8 cellular contexts compared by ENCODE assay signal in the genomic region with DNA sequence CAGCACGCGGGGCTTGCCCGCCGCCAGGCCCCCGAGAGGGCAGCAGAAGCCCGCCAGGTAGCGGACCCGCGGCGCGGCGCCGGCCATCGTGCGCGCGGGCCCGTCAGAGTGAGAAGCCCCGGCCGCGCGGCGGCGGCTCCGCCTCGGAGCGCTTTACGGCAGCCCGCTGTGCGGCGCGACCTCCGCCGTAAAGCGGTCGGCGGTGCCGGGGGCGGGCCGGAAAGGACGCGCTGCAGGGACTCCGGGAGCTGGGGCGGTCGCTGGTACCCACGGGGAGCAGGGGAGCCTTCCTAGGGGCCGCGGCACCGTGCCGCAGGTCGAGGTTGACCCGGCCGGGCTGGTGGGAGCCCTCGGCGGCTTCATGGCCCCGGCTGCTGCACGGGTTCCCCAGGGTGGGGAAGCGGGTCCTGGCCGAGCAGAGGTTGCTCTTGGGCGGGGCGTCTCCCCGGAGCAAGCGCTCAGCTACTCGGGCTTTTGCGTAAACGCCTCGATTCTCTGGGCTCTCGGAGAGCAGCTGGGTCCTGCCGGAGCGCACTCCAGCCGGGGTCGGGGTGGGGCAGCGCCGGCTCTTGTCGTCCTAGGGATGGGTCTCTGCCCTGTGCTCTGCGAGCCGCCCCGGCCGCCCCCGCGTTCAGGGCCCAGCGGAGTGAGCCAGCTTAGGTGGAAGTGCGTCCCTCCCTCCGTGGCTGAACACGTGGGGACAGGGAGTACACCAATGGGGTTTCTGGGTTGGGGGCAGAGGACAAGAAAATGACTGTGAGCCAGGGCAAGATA. TPM values are rescaled to one million over a fixed set of nuclear protein-coding genes. Genes with fewer than 3 reads are reported as not detected.
DNase-seq lines count a peak whose midpoint lies in the region; ATAC-seq, FAIRE-seq and TF ChIP-seq lines count a peak whose summit lies in the region.

A gene with protein sequence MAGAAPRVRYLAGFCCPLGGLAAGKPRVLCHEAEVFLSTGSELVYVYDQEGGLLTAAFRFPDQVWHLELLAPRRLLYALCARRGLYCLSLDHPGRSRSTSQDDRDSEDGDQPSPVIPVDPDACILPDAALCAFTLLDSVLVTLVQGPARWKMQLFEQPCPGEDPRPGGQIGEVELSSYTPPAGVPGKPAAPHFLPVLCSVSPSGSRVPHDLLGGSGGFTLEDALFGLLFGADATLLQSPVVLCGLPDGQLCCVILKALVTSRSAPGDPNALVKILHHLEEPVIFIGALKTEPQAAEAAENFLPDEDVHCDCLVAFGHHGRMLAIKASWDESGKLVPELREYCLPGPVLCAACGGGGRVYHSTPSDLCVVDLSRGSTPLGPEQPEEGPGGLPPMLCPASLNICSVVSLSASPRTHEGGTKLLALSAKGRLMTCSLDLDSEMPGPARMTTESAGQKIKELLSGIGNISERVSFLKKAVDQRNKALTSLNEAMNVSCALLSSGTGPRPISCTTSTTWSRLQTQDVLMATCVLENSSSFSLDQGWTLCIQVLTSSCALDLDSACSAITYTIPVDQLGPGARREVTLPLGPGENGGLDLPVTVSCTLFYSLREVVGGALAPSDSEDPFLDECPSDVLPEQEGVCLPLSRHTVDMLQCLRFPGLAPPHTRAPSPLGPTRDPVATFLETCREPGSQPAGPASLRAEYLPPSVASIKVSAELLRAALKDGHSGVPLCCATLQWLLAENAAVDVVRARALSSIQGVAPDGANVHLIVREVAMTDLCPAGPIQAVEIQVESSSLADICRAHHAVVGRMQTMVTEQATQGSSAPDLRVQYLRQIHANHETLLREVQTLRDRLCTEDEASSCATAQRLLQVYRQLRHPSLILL (minus strand): TSS at position 110 of the 774 bp plus-strand sequence. CDS start 23 bp downstream, at position 87.

- POLR2A ChIA-PET in AG04449 (lab: Yijun Ruan, JAX), result interaction anchor here (0.6 to 3.9 kb wide), 14 partner anchors 9 to 132 kb away, joined by 3 to 33 read pairs (median 3); a partner anchor contains a TSS
- POLR2A ChIA-PET in H1 (lab: Charles Lee; ENCODE audit: partially characterized antibody), result interaction anchor here (0.6 to 5.0 kb wide), 26 partner anchors 8 to 322 kb away, joined by 3 to 50 read pairs (median 4); a partner anchor contains a TSS

- no peak within 1 kb of the TSS for H2BK12ac ChIP-seq in H1 (ENCODE audit: low read depth, low read length)

- peaks cover 0 to 11% (median 8%) of the 10 kb centered on the region in 4 experiments; a peak in 6 of 8 replicates for H3K36me3 ChIP-seq in H1 (ENCODE audit: control insufficient read depth in 2 of 4, insufficient read depth in 4 of 4, low read length in 3 of 4)
- H3K36me3 ChIP-seq in mesendoderm (ENCODE audit: control insufficient read depth, insufficient read depth, low read length), result no peaks in the 10 kb centered on the region

- H3K4me1 ChIP-seq in H1 (replicated peaks in 1 of 4; ENCODE audit: control insufficient read depth in 3 of 4, insufficient read depth in 4 of 4, low read length in 3 of 4) (peaks cover 3 to 17% (median 8%) of the 10 kb centered on the region in 4 experiments), mesendoderm (ENCODE audit: control insufficient read depth, low read depth, low read length) (peaks cover 3% of the 10 kb centered on the region)

- WGBS in H1 (ENCODE audit: extremely low coverage in 1 of 2, insufficient coverage in 1 of 2, insufficient read length in 1 of 2, insufficient replicate concordance in 2 of 2, low coverage in 1 of 2, low lambda C conversion rate in 2 of 2, missing lambda C conversion rate in 1 of 2), 2 experiments, result 2% methylated on average over 58 of the region's 85 CpGs; no CpG with 5 or more reads in 1 of the 2 experiments
- WGBS in mesendoderm (ENCODE audit: extremely low coverage, insufficient coverage, low lambda C conversion rate), result no CpG with 5 or more reads among the region's 85 CpGs

- H3K27me3 ChIP-seq in H1 (replicated peaks in 1 of 4; ENCODE audit: control insufficient read depth in 3 of 4, extremely low read depth in 1 of 4, insufficient read depth in 3 of 4, low read length in 3 of 4) (no peaks in the 10 kb centered on the region), mesendoderm (ENCODE audit: insufficient read depth, low read length, poor library complexity) (no peaks in the 10 kb centered on the region)

- peak within 1 kb of the TSS; percentile 90 for H3K18ac ChIP-seq in H1 (ENCODE audit: extremely low read depth, low read length)
- peak within 1 kb of the TSS; percentile 31 for H3K18ac ChIP-seq in mesendoderm (ENCODE audit: low read length)

- H3K79me1 ChIP-seq in H1 (ENCODE audit: low read depth, low read length) (peaks cover 4% of the 10 kb centered on the region; the same call in 1 of the 2 replicates), mesendoderm (ENCODE audit: low read length) (peaks cover 4% of the 10 kb centered on the region)

- H4K5ac ChIP-seq in H1 (ENCODE audit: insufficient read length, low read depth, low read length) (peak within 1 kb of the TSS; percentile 84), mesendoderm (ENCODE audit: low read length) (no peak within 1 kb of the TSS)

- peak within 1 kb of the TSS; percentile 78 for H2BK5ac ChIP-seq in H1 (ENCODE audit: low read depth, low read length)
- no peak within 1 kb of the TSS for H2BK5ac ChIP-seq in mesendoderm (ENCODE audit: low read length)

- peak within 1 kb of the TSS; percentile 85 to 87 for H3K4me2 ChIP-seq in H1 (ENCODE audit: insufficient read depth in 1 of 2, low read depth in 2 of 2, low read length in 2 of 2)
- peak within 1 kb of the TSS; percentile 100 for H3K4me2 ChIP-seq in mesendoderm (ENCODE audit: low read length)

- H3K27ac ChIP-seq in H1 (ENCODE audit: low read depth, low read length) (peak within 1 kb of the TSS; percentile 13; the same call in 1 of the 2 replicates), mesendoderm (ENCODE audit: low read depth, low read length) (peak within 1 kb of the TSS; percentile 74)

- H2BK15ac ChIP-seq in H1 (ENCODE audit: low read length), result no peak within 1 kb of the TSS
- no peak within 1 kb of the TSS for H2BK15ac ChIP-seq in mesendoderm (replicated peaks; ENCODE audit: low read depth)

- no peak for FAIRE-seq in H1 (lab: Jason Lieb, UNC)

- peak within 1 kb of the TSS; percentile 65 for H4K91ac ChIP-seq in H1 (replicated peaks; ENCODE audit: insufficient read length, low read length)

- TF ChIP-seq POLR2A in GM18526 (IDR thresholded peaks at IDR 0.05; ENCODE audit: extremely low read depth, insufficient read length) (peak; percentile 88), H1 (IDR thresholded peaks at IDR 0.05; ENCODE audit: control extremely low read depth in 1 of 2, low read depth in 2 of 2, low read length in 2 of 2) (no peak; a peak in 2 of 3 replicates)

- peak within 1 kb of the TSS; percentile 87 for H4K8ac ChIP-seq in H1 (ENCODE audit: extremely low read depth, insufficient read depth, low read length)
- H4K8ac ChIP-seq in mesendoderm (ENCODE audit: low read depth, low read length), result no peak within 1 kb of the TSS

- TF ChIP-seq RAD21 in H1 (IDR thresholded peaks at IDR 0.05 in 1 of 2, conservative IDR thresholded peaks at IDR 0.05 in 1 of 2; ENCODE audit: low read depth in 2 of 2, low read length in 2 of 2), result no peak

- H2BK120ac ChIP-seq in H1 (replicated peaks; ENCODE audit: low read depth, low read length) (no peak within 1 kb of the TSS), mesendoderm (ENCODE audit: low read depth, low read length) (no peak within 1 kb of the TSS)

- H3K56ac ChIP-seq in H1 (replicated peaks; ENCODE audit: insufficient read length, low read depth, low read length) (peak within 1 kb of the TSS; percentile 70), mesendoderm (ENCODE audit: low read length) (peak within 1 kb of the TSS; percentile 98)

- peak within 1 kb of the TSS; percentile 37; the same call in 1 of the 2 replicates for H2AFZ ChIP-seq in H1 (ENCODE audit: low read length)

- H3K79me2 ChIP-seq in H1 (ENCODE audit: control insufficient read depth in 1 of 2, insufficient read depth in 2 of 2, low read length in 2 of 2) (peaks cover 0 to 10% of the 10 kb centered on the region in 2 experiments; a peak in 1 of 4 replicates), mesendoderm (ENCODE audit: control insufficient read depth, insufficient read depth, low read length) (peaks cover 5% of the 10 kb centered on the region)

- H3K9me3 ChIP-seq in H1 (ENCODE audit: insufficient read depth in 2 of 2, low read depth in 1 of 2, low read length in 1 of 2), result no peaks in the 10 kb centered on the region

- H2AK5ac ChIP-seq in H1 (ENCODE audit: low read depth, low read length) (no peak within 1 kb of the TSS), mesendoderm (ENCODE audit: low read length) (no peak within 1 kb of the TSS)

- peaks cover 9% of the 10 kb centered on the region; the same call in 1 of the 2 replicates for H3K23me2 ChIP-seq in H1 (ENCODE audit: low read depth, low read length)

- H3K23ac ChIP-seq in H1 (ENCODE audit: insufficient read length), result no peak within 1 kb of the TSS
- H3K23ac ChIP-seq in mesendoderm (ENCODE audit: low read length), result peak within 1 kb of the TSS; percentile 89

- peak within 1 kb of the TSS; percentile 91 for H3K4me3 ChIP-seq in AG04449 (ENCODE audit: low read depth, low read length)
- peak within 1 kb of the TSS; percentile 69 to 94 (median 84) for H3K4me3 ChIP-seq in H1 (ENCODE audit: extremely low read depth in 1 of 4, insufficient read depth in 2 of 4, low read depth in 3 of 4, low read length in 4 of 4)
- peak within 1 kb of the TSS; percentile 90 for H3K4me3 ChIP-seq in mesendoderm (ENCODE audit: low read length)

- no peak within 1 kb of the TSS for H3K14ac ChIP-seq in H1 (ENCODE audit: insufficient read length)

- CTCF ChIA-PET in AG04449 (lab: Yijun Ruan, JAX) (interaction anchor here (0.7 to 6.8 kb wide), 7 partner anchors 9 to 63 kb away, joined by 3 to 89 read pairs (median 4); no protein-coding TSS in a partner anchor), H1 (lab: Charles Lee; ENCODE audit: partially characterized antibody) (interaction anchor here (0.6 to 2.2 kb wide), 7 partner anchors 11 to 298 kb away, joined by 3 to 6 read pairs (median 3); no protein-coding TSS in a partner anchor)

- ATAC-seq in HG03175 (IDR thresholded peaks at IDR 0.05; ENCODE audit: unreplicated experiment), result peak; percentile 62

- DNase-seq in AG04449 (ENCODE audit: low read depth, low spot score) (no peak), NCI-H82 treated with DMSO at 0.1 percent for 48 hours (lab: John Stamatoyannopoulos, UW; ENCODE audit: unreplicated experiment) (peak; percentile 30), H1 (ENCODE audit: low read depth in 1 of 2, low spot score in 2 of 2) (peak in 1 of 2 experiments; percentile 90), mesendoderm (peak; percentile 87)
- peak; percentile 61 to 62 for DNase-seq in activated CD8-positive, alpha-beta memory T cell treated with anti-CD3 and anti-CD28 coated beads for 4 hours (ENCODE audit: low read depth in 2 of 2)
- peak; percentile 81 for DNase-seq in stimulated activated CD8-positive, alpha-beta memory T cell treated with anti-CD3 and anti-CD28 coated beads, Interleukin-12 subunit alpha, Interleukin-12 subunit beta, amount 100 ng/mL, for 4 hours (ENCODE audit: low read depth)

- no peak for TF ChIP-seq CTCF in AG04449 (IDR thresholded peaks at IDR 0.05; ENCODE audit: insufficient read depth, low read length, missing control alignments)
- no peak for TF ChIP-seq CTCF in H1 (IDR thresholded peaks at IDR 0.05; ENCODE audit: control extremely low read depth in 1 of 3, insufficient read depth in 1 of 3, low read depth in 1 of 3, low read length in 3 of 3)

- no peak within 1 kb of the TSS for H2BK20ac ChIP-seq in H1 (ENCODE audit: low read length)

- peak within 1 kb of the TSS; percentile 5 for H3K4ac ChIP-seq in H1 (replicated peaks; ENCODE audit: insufficient read length, low read depth, low read length)
- H3K4ac ChIP-seq in mesendoderm (ENCODE audit: low read depth, low read length), result peak within 1 kb of the TSS; percentile 17

- no peak for TF ChIP-seq EP300 in H1 (IDR thresholded peaks at IDR 0.05; ENCODE audit: borderline replicate concordance in 1 of 2, low read depth in 2 of 2, low read length in 2 of 2)

- peaks cover under 1 to 14% of the 10 kb centered on the region in 2 experiments for H4K20me1 ChIP-seq in H1 (replicated peaks in 1 of 2; ENCODE audit: control insufficient read depth in 1 of 2, insufficient read depth in 2 of 2, low read length in 2 of 2)

- H3K9ac ChIP-seq in H1 (replicated peaks in 1 of 4; ENCODE audit: extremely low read depth in 1 of 4, low read depth in 3 of 4, low read length in 3 of 4) (peak within 1 kb of the TSS; percentile 63 to 74 (median 68); a peak in 6 of 7 replicates), mesendoderm (ENCODE audit: low read length) (peak within 1 kb of the TSS; percentile 94)

RNA-seq across cellular contexts. Expression of the gene that starts here (rescaled TPM):
- 37.9 and 41.8 TPM in 2 replicates for total RNA-seq in H1 (2021; fragmentation: NEBNext Ultra II Directional; extraction: Animal tissue kit (Norgen Biotek cat#: 25700))
- polyA plus RNA-seq in H1 (2011; rRNA removed), result 23.2 and 33.1 TPM in 2 replicates
- 28.9 TPM for polyA plus RNA-seq in H1 (2011; cell fraction: cytosol; rRNA removed)
- polyA plus RNA-seq in H1 (2011; cell fraction: nucleus; rRNA removed), result 69.4 TPM
- polyA plus RNA-seq in H1 (2012, experiment 1 of 2), result 17.1 to 31.4 TPM (median 28.6 TPM) in 4 replicates
- polyA plus RNA-seq in H1 (2012, experiment 2 of 2), result 25.6 TPM
- polyA plus RNA-seq in H1 (2013, experiment 1 of 2), result 16.0 TPM
- polyA plus RNA-seq in H1 (2013, experiment 2 of 2), result 16.3 TPM
- 13.3 and 19.4 TPM in 2 replicates for polyA minus RNA-seq in H1 (2011; rRNA and poly(A)+ RNA removed)
- polyA minus RNA-seq in H1 (2011; cell fraction: cytosol; rRNA and poly(A)+ RNA removed), result 18.1 TPM
- polyA minus RNA-seq in H1 (2011; cell fraction: nucleus; rRNA and poly(A)+ RNA removed), result 33.6 TPM
- polyA plus RNA-seq in mesendoderm (2013, experiment 1 of 2), result 14.4 TPM
- polyA plus RNA-seq in mesendoderm (2013, experiment 2 of 2), result 14.8 TPM
